Comparison of ENCODE assay signal across 15 cellular contexts in the genomic region with DNA sequence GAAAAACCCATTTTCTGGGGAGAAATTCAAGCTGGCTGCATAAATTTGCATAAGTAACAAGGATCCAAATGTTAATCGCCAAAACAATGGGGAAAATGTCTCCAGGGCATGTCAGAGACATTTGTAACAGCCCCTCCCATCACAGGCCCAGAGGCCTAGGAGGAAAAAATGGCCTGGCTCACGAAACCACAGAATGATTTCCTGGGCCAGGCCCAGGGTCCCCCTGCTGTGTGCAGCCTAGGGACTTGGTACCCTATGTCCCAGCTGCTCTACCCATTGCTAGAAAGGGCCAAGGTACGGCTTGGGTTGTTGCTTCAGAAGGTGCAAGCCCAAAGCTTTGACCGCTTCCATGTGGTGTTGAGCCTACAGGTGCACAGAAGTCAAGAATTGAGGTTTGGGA. TPM values are rescaled to one million over a fixed set of nuclear protein-coding genes. Genes with fewer than 3 reads are reported as not detected.
"Had no signal": no experiment of that assay in that cellular context is flagged by ENCODE, and none has a peak within 500 bp of the region (broad histone marks: within the 10 kb centered on the region; RNA-seq: fewer than 3 reads in every experiment).

No MANE protein-coding gene starts in this region.

RNA-seq across cellular contexts. Expression of a gene that starts 10.6 kb away (rescaled TPM):
- total RNA-seq: activated CD4-positive, alpha-beta memory T cell treated with anti-CD3 and anti-CD28 coated beads for 36 hours; activated CD4-positive, alpha-beta T cell treated with anti-CD3 and anti-CD28 coated beads for 36 hours; activated CD4-positive, alpha-beta T cell treated with anti-CD3 and anti-CD28 coated beads, Interleukin-2, amount 10 ng/mL, durations not matched to agents 24 days and 14 days; activated CD8-positive, alpha-beta memory T cell treated with anti-CD3 and anti-CD28 coated beads for 36 hours; activated CD8-positive, alpha-beta memory T cell treated with anti-CD3 and anti-CD28 coated beads, Interleukin-2, amount 10 ng/mL, durations not matched to agents 7 days and 5 days; activated CD8-positive, alpha-beta T cell treated with anti-CD3 and anti-CD28 coated beads, Interleukin-2, amount 10 ng/mL, durations not matched to agents 7 days and 5 days; activated naive CD8-positive, alpha-beta T cell treated with anti-CD3 and anti-CD28 coated beads, Interleukin-2, amount 10 ng/mL, durations not matched to agents 7 days and 5 days; activated T-cell treated with anti-CD3 and anti-CD28 coated beads, Interleukin-2, amount 50 U/mL, for 72 hours; ascending aorta; cardiac muscle cell; cerebellum; epithelial cell of proximal tubule; frontal cortex; T-helper 1 cell treated with Interleukin-12 subunit alpha and Interleukin-12 subunit beta and Interleukin-4 antibody, amounts not matched to agents 30 ng/mL and 1 ng/mL, for 36 hours had no signal
- polyA plus RNA-seq: cardiac muscle cell had no signal

RNA-seq across cellular contexts. Expression of a gene that starts 14.4 kb away (rescaled TPM):
- total RNA-seq: activated CD4-positive, alpha-beta memory T cell treated with anti-CD3 and anti-CD28 coated beads for 36 hours; activated CD4-positive, alpha-beta T cell treated with anti-CD3 and anti-CD28 coated beads for 36 hours; activated CD4-positive, alpha-beta T cell treated with anti-CD3 and anti-CD28 coated beads, Interleukin-2, amount 10 ng/mL, durations not matched to agents 24 days and 14 days; activated CD8-positive, alpha-beta memory T cell treated with anti-CD3 and anti-CD28 coated beads for 36 hours; activated CD8-positive, alpha-beta memory T cell treated with anti-CD3 and anti-CD28 coated beads, Interleukin-2, amount 10 ng/mL, durations not matched to agents 7 days and 5 days; activated CD8-positive, alpha-beta T cell treated with anti-CD3 and anti-CD28 coated beads, Interleukin-2, amount 10 ng/mL, durations not matched to agents 7 days and 5 days; activated naive CD4-positive, alpha-beta T cell treated with anti-CD3 and anti-CD28 coated beads, Interleukin-2, amount 50 U/mL, for 72 hours; activated naive CD8-positive, alpha-beta T cell treated with anti-CD3 and anti-CD28 coated beads, Interleukin-2, amount 10 ng/mL, durations not matched to agents 7 days and 5 days; activated T-cell treated with anti-CD3 and anti-CD28 coated beads, Interleukin-2, amount 50 U/mL, for 72 hours; ascending aorta; cardiac muscle cell; cerebellum; epithelial cell of proximal tubule; frontal cortex; T-helper 1 cell treated with Interleukin-12 subunit alpha and Interleukin-12 subunit beta and Interleukin-4 antibody, amounts not matched to agents 30 ng/mL and 1 ng/mL, for 36 hours had no signal
- polyA plus RNA-seq: cardiac muscle cell had no signal

RNA-seq across cellular contexts. Expression of a gene that starts 33.3 kb away (rescaled TPM):
- total RNA-seq: ascending aorta, cardiac muscle cell had no signal
- polyA plus RNA-seq: cardiac muscle cell had no signal

RNA-seq across cellular contexts. Expression of a gene that starts 55.3 kb away (rescaled TPM):
- total RNA-seq: cardiac muscle cell had no signal
- polyA plus RNA-seq: cardiac muscle cell had no signal
